Comparison of ENCODE assay signal across 8 cellular contexts in the genomic region with DNA sequence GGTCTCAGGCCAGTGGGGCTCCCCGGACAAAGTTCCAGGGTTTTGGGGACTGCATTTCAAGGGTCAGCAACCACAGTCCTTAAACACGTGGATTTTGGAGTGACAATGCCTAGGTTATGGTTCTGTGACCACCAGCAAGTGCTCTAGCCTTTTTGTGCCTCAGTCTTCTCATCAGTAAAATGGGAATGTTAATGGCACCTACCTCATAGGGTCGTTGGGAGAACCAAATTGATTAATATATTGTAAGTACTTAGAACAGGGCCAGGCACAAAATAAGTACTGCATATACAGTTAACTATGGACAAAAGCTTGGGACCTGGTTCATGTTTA. TPM values are rescaled to one million over a fixed set of nuclear protein-coding genes. Genes with fewer than 3 reads are reported as not detected.
DNase-seq lines count a peak whose midpoint lies in the region; ATAC-seq and TF ChIP-seq lines count a peak whose summit lies in the region.

No MANE protein-coding gene starts in this region.

- H3K27ac ChIP-seq in HUES48 (ENCODE audit: low read depth, low read length): peak overlapping the region; percentile 97
- no peak overlapping the region for H3K27ac ChIP-seq in iPS-20b (ENCODE audit: low read length)
- H3K27ac ChIP-seq in spleen: peak overlapping the region; percentile 79 to 100 (median 94)

- H3K9me3 Mint-ChIP-seq in activated T-helper 2 cell treated with anti-CD3 and anti-CD28 coated beads, Interferon-gamma antibody, Interleukin-2, Interleukin-4, amounts not matched to agents 10 μg/mL and 5 μg/mL and 100 μg/mL, durations not matched to agents 14 hours and 24 hours and 36 hours: no peaks in the 10 kb centered on the region

- no peaks in the 10 kb centered on the region for H3K27me3 Mint-ChIP-seq in activated T-helper 2 cell treated with anti-CD3 and anti-CD28 coated beads, Interferon-gamma antibody, Interleukin-2, Interleukin-4, amounts not matched to agents 10 μg/mL and 5 μg/mL and 100 μg/mL, durations not matched to agents 14 hours and 24 hours and 36 hours (ENCODE audit: low read depth)

- H3K27me3 ChIP-seq in HUES48 (ENCODE audit: control insufficient read depth, insufficient read depth, low read length) (no peaks in the 10 kb centered on the region), iPS-20b (ENCODE audit: insufficient read depth, low read length) (no peaks in the 10 kb centered on the region), spleen (replicated peaks in 1 of 7) (no peaks in the 10 kb centered on the region), MG63 (no peaks in the 10 kb centered on the region)

- H3K4me3 ChIP-seq in HUES48 (ENCODE audit: low read depth, low read length) (no peak overlapping the region), iPS-20b (ENCODE audit: low read length) (peak overlapping the region; percentile 21; the same call in 1 of the 2 replicates), spleen (peak overlapping the region in 2 of 8 donors; percentile 23 to 56), MG63 (no peak overlapping the region)

- H3K36me3 ChIP-seq in HUES48 (ENCODE audit: control insufficient read depth, insufficient read depth, low read length) (no peaks in the 10 kb centered on the region), iPS-20b (ENCODE audit: insufficient read depth, low read depth, low read length) (0 out of 2 replicates have a peak, but pooled peaks cover 3% of the 10 kb centered on the region), spleen (peaks cover 0 to 56% (median 22%) of the 10 kb centered on the region in 6 donors), MG63 (peaks cover 36% of the 10 kb centered on the region)

- peaks cover 36% of the 10 kb centered on the region for H3K4me1 ChIP-seq in HUES48 (ENCODE audit: control insufficient read depth, insufficient read depth, low read length)
- peaks cover 35% of the 10 kb centered on the region for H3K4me1 ChIP-seq in iPS-20b (ENCODE audit: insufficient read depth, low read length)
- H3K4me1 ChIP-seq in spleen: peaks cover 84 to 100% (median 97%) of the 10 kb centered on the region in 6 donors

- peak overlapping the region; percentile 54 for H3K4me3 Mint-ChIP-seq in activated T-helper 2 cell treated with anti-CD3 and anti-CD28 coated beads, Interferon-gamma antibody, Interleukin-2, Interleukin-4, amounts not matched to agents 10 μg/mL and 5 μg/mL and 100 μg/mL, durations not matched to agents 14 hours and 24 hours and 36 hours (ENCODE audit: low read depth)

- no peak for TF ChIP-seq CTCF in spleen (IDR thresholded peaks at IDR 0.05 in 8 of 11, conservative IDR thresholded peaks at IDR 0.05 in 3 of 11)

- peak overlapping the region; percentile 89 for H3K27ac Mint-ChIP-seq in activated T-helper 2 cell treated with anti-CD3 and anti-CD28 coated beads, Interferon-gamma antibody, Interleukin-2, Interleukin-4, amounts not matched to agents 10 μg/mL and 5 μg/mL and 100 μg/mL, durations not matched to agents 14 hours and 24 hours and 36 hours

- H3K9ac ChIP-seq in HUES48 (ENCODE audit: low read depth, low read length): no peak overlapping the region; the same call in 1 of the 2 replicates
- H3K9ac ChIP-seq in iPS-20b (ENCODE audit: low read depth, low read length): no peak overlapping the region

- no peaks in the 10 kb centered on the region for H3K9me3 ChIP-seq in HUES48 (ENCODE audit: control insufficient read depth, insufficient read depth, low read length)
- H3K9me3 ChIP-seq in iPS-20b (ENCODE audit: insufficient read depth, low read depth, low read length): no peaks in the 10 kb centered on the region; the same call in 1 of the 2 replicates
- H3K9me3 ChIP-seq in spleen: no peaks in the 10 kb centered on the region
- peaks cover 10% of the 10 kb centered on the region; the same call in 1 of the 2 replicates for H3K9me3 ChIP-seq in MG63

- whole genome bisulfite sequencing in spleen, 5 donors: 38 to 66% (median 55%) methylated on average over 3 of the region's 3 CpGs

- intact Hi-C loops in activated T-helper 2 cell treated with anti-CD3 and anti-CD28 coated beads, Interferon-gamma antibody, Interleukin-2, Interleukin-4, amounts not matched to agents 10 μg/mL and 5 μg/mL and 100 μg/mL, durations not matched to agents 14 hours and 24 hours and 36 hours (cut with micrococcal nuclease): loop anchor here (1.0 kb wide), 2 partner anchors 9 to 92 kb away; no protein-coding TSS in a partner anchor
- intact Hi-C loops in spleen (cut with DNase I; ENCODE audit: low total_unique reads): no loop called here

- H3K36me3 Mint-ChIP-seq in activated T-helper 2 cell treated with anti-CD3 and anti-CD28 coated beads, Interferon-gamma antibody, Interleukin-2, Interleukin-4, amounts not matched to agents 10 μg/mL and 5 μg/mL and 100 μg/mL, durations not matched to agents 14 hours and 24 hours and 36 hours (ENCODE audit: low read depth): peaks cover 97% of the 10 kb centered on the region

- TF ChIP-seq POLR2A in spleen (IDR thresholded peaks at IDR 0.05): no peak

- peaks cover 70% of the 10 kb centered on the region for H3K4me1 Mint-ChIP-seq in activated T-helper 2 cell treated with anti-CD3 and anti-CD28 coated beads, Interferon-gamma antibody, Interleukin-2, Interleukin-4, amounts not matched to agents 10 μg/mL and 5 μg/mL and 100 μg/mL, durations not matched to agents 14 hours and 24 hours and 36 hours (ENCODE audit: low read depth)

- ATAC-seq in GM21619 (IDR thresholded peaks at IDR 0.05; ENCODE audit: unreplicated experiment): no peak

- no peak for DNase-seq in activated T-helper 2 cell treated with anti-CD3 and anti-CD28 coated beads, Interferon-gamma antibody, Interleukin-2, Interleukin-4, amounts not matched to agents 10 μg/mL and 5 μg/mL and 100 μg/mL, durations not matched to agents 14 hours and 24 hours and 36 hours (ENCODE audit: low spot score)
- no peak for DNase-seq in spleen
- DNase-seq in MG63: no peak
- no peak for DNase-seq in HUDEP-2 (lab: John Stamatoyannopoulos, UW; ENCODE audit: unreplicated experiment in 76 of 76)
- no peak for DNase-seq in NAMALWA (ENCODE audit: low spot score)

RNA-seq across cellular contexts. Expression of a gene that starts 13.8 kb away (rescaled TPM):
- total RNA-seq in activated T-helper 2 cell treated with anti-CD3 and anti-CD28 coated beads, Interferon-gamma antibody, Interleukin-2, Interleukin-4, amounts not matched to agents 10 μg/mL and 5 μg/mL and 100 μg/mL, durations not matched to agents 14 hours and 24 hours and 36 hours: 434 and 437 TPM in 2 replicates
- total RNA-seq in spleen: 100 to 1,000 TPM in 6 of 7 donors, 10 to 100 TPM in 1; 78.0 to 319 (median 215) TPM
- 10 to 100 TPM; 39.3 to 55.5 (median 48.9) TPM for polyA plus RNA-seq in spleen
- 26.1 and 40.9 TPM in 2 replicates for total RNA-seq in MG63 (2014; rRNA removed; shearing (Covaris generic); ENCODE audit: low replicate concordance)

RNA-seq across cellular contexts. Expression of a gene that starts 59.0 kb away (rescaled TPM):
- 186 and 189 TPM in 2 replicates for total RNA-seq in activated T-helper 2 cell treated with anti-CD3 and anti-CD28 coated beads, Interferon-gamma antibody, Interleukin-2, Interleukin-4, amounts not matched to agents 10 μg/mL and 5 μg/mL and 100 μg/mL, durations not matched to agents 14 hours and 24 hours and 36 hours
- total RNA-seq in spleen: 10 to 100 TPM; 18.4 to 41.4 (median 31.7) TPM
- polyA plus RNA-seq in spleen: 10 to 100 TPM; 37.9 to 79.0 (median 41.4) TPM
- 51.7 and 66.6 TPM in 2 replicates for total RNA-seq in MG63 (2014; rRNA removed; shearing (Covaris generic); ENCODE audit: low replicate concordance)
